8 cellular contexts compared by ENCODE assay signal in the genomic region with DNA sequence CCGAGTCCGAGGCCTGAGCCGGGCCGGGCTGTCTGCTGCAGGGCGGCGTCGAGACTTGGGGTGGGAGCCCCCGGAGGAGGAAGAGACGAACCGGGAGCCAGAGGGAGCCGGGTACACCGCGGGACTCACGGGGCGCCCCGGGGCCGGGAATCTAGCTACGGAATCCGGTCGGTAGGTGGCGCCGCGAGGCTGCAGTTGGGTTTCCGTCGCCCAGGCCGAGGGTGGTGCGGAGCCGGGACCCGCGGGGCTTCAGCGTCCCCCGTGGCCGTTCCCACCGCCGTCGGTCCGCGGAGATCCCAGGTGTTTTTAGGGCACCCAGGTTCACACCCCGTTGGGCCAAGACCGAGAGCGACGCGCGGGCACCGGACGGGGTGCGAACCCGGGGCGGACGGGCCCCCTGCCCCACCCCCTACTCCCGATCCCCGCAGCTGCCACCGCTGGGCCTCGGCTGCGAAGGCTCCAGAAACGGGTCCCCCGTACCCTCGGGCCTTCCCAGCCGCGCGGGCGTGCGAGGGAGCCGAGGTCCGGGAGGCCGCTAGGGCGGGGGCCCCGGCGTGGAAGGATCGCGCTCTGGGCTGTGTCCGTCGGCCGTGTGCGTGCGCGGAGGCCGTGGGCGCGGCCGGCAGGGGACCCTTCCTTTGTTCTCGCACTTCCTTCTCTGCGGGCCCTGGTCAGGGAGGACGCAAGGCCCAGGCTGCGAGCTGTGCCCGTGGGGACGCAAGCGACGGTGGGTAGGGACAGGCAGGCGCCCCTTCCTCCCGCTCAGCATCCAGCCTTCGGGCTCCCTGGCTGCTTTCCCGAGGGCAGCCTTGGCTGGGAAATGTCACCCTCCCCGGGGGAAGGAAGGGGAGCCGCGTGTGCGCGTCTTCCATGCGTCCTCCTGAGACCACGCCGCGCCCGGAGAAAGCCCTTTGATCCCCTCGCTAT.
DNase-seq lines count a peak whose midpoint lies in the region; ATAC-seq and TF ChIP-seq lines count a peak whose summit lies in the region.

No MANE protein-coding gene starts in this region.

- peaks cover 36% of the 10 kb centered on the region for H3K27me3 Mint-ChIP-seq in activated T-cell treated with anti-CD3 and anti-CD28 coated beads, Interleukin-2, amount 50 U/mL, for 72 hours (ENCODE audit: low read depth)
- peaks cover 9 to 59% (median 43%) of the 10 kb centered on the region in 5 donors for H3K27me3 Mint-ChIP-seq in naive thymus-derived CD8-positive, alpha-beta T cell

- no peak overlapping the region for H3K27ac Mint-ChIP-seq in activated T-cell treated with anti-CD3 and anti-CD28 coated beads, Interleukin-2, amount 50 U/mL, for 72 hours
- H3K27ac Mint-ChIP-seq in naive thymus-derived CD8-positive, alpha-beta T cell, result no peak overlapping the region
- H3K27ac Mint-ChIP-seq in stimulated activated effector memory CD8-positive, alpha-beta T cell treated with anti-CD3 and anti-CD28 coated beads, Interleukin-12 subunit alpha, Interleukin-12 subunit beta, amount 100 ng/mL, for 72 hours, result no peak overlapping the region

- TF ChIP-seq CTCF in OCI-LY7 (conservative IDR thresholded peaks at IDR 0.05; ENCODE audit: low read length) (peak; percentile 83), fibroblast of mammary gland (conservative IDR thresholded peaks at IDR 0.05; ENCODE audit: control insufficient read depth, insufficient read depth, low read depth, low read length) (peak; percentile 61)

- no peaks in the 10 kb centered on the region for H3K36me3 ChIP-seq in OCI-LY7 (ENCODE audit: insufficient read depth, low read length)

- H2AFZ ChIP-seq in OCI-LY7 (ENCODE audit: low read length), result peak overlapping the region; percentile 87

- H4K20me1 ChIP-seq in OCI-LY7 (ENCODE audit: insufficient read depth, low read length), result no peaks in the 10 kb centered on the region

- H3K4me1 Mint-ChIP-seq in activated T-cell treated with anti-CD3 and anti-CD28 coated beads, Interleukin-2, amount 50 U/mL, for 72 hours (ENCODE audit: low read depth), result peaks cover 21% of the 10 kb centered on the region
- H3K4me1 Mint-ChIP-seq in naive thymus-derived CD8-positive, alpha-beta T cell, result peaks cover 11 to 23% (median 15%) of the 10 kb centered on the region in 4 donors
- H3K4me1 Mint-ChIP-seq in stimulated activated effector memory CD8-positive, alpha-beta T cell treated with anti-CD3 and anti-CD28 coated beads, Interleukin-12 subunit alpha, Interleukin-12 subunit beta, amount 100 ng/mL, for 72 hours, result peaks cover 25% of the 10 kb centered on the region

- H3K36me3 Mint-ChIP-seq in activated T-cell treated with anti-CD3 and anti-CD28 coated beads, Interleukin-2, amount 50 U/mL, for 72 hours (ENCODE audit: insufficient read depth in 2 of 2), result peaks cover 0 to 6% of the 10 kb centered on the region in 2 donors
- H3K36me3 Mint-ChIP-seq in naive thymus-derived CD8-positive, alpha-beta T cell, result no peaks in the 10 kb centered on the region
- no peaks in the 10 kb centered on the region for H3K36me3 Mint-ChIP-seq in stimulated activated effector memory CD8-positive, alpha-beta T cell treated with anti-CD3 and anti-CD28 coated beads, Interleukin-12 subunit alpha, Interleukin-12 subunit beta, amount 100 ng/mL, for 72 hours

- ATAC-seq in activated T-cell treated with anti-CD3 and anti-CD28 coated beads, Interleukin-2, amount 50 U/mL, for 72 hours (replicated peaks in 1 of 2), result peak; percentile 78 to 84
- ATAC-seq in naive thymus-derived CD8-positive, alpha-beta T cell, result peak; percentile 87 to 90
- ATAC-seq in stimulated activated effector memory CD8-positive, alpha-beta T cell treated with anti-CD3 and anti-CD28 coated beads, Interleukin-12 subunit alpha, Interleukin-12 subunit beta, amount 100 ng/mL, for 72 hours, result peak; percentile 82

- BruUV-seq in OCI-LY7 (replicated peaks; lab: Mats Ljungman, UMichigan), result no TSS peak

- H3K4me3 ChIP-seq in OCI-LY7 (ENCODE audit: low read depth, low read length, poor library complexity, severe bottlenecking) (peak overlapping the region; percentile 60), fibroblast of mammary gland (ENCODE audit: control insufficient read depth, low read depth, low read length) (peak overlapping the region; percentile 53)

- CTCF ChIA-PET in OCI-LY7 (lab: Charles Lee; ENCODE audit: unreplicated experiment), result interaction anchor here (0.6 kb wide), 1 partner anchor 23 kb away, joined by 4 read pairs; no protein-coding TSS in a partner anchor

- POLR2A ChIA-PET in OCI-LY7 (lab: Charles Lee), result no interaction called here
- POLR2A ChIA-PET in naive thymus-derived CD8-positive, alpha-beta T cell (lab: Charles Lee), result no interaction called here

- no peaks in the 10 kb centered on the region for H3K79me2 ChIP-seq in OCI-LY7 (ENCODE audit: insufficient read depth, low read depth, low read length)

- intact Hi-C loops in OCI-LY7 (cut with micrococcal nuclease; ENCODE audit: unreplicated experiment), result loop anchor here (2.0 to 5.0 kb wide), 5 partner anchors 224 to 1084 kb away; a partner anchor contains a TSS

- no peaks in the 10 kb centered on the region for H3K9me3 ChIP-seq in OCI-LY7 (ENCODE audit: low read length)

- peak overlapping the region; percentile 79 for H3K4me2 ChIP-seq in OCI-LY7 (ENCODE audit: low read length)

- peak overlapping the region; percentile 83 to 90 for H3K4me3 Mint-ChIP-seq in activated T-cell treated with anti-CD3 and anti-CD28 coated beads, Interleukin-2, amount 50 U/mL, for 72 hours
- H3K4me3 Mint-ChIP-seq in naive thymus-derived CD8-positive, alpha-beta T cell, result peak overlapping the region; percentile 63 to 84 (median 70)
- H3K4me3 Mint-ChIP-seq in stimulated activated effector memory CD8-positive, alpha-beta T cell treated with anti-CD3 and anti-CD28 coated beads, Interleukin-12 subunit alpha, Interleukin-12 subunit beta, amount 100 ng/mL, for 72 hours, result peak overlapping the region; percentile 78

- peaks cover 21% of the 10 kb centered on the region for H3K4me1 ChIP-seq in OCI-LY7 (ENCODE audit: insufficient read depth, low read length, poor library complexity, severe bottlenecking)

- no peak overlapping the region for H3K27ac ChIP-seq in OCI-LY7 (ENCODE audit: low read depth, low read length, poor library complexity, severe bottlenecking)

- H3K9me3 Mint-ChIP-seq in activated T-cell treated with anti-CD3 and anti-CD28 coated beads, Interleukin-2, amount 50 U/mL, for 72 hours, result peaks cover 0 to 3% of the 10 kb centered on the region in 2 donors
- H3K9me3 Mint-ChIP-seq in naive thymus-derived CD8-positive, alpha-beta T cell, result no peaks in the 10 kb centered on the region
- no peaks in the 10 kb centered on the region for H3K9me3 Mint-ChIP-seq in stimulated activated effector memory CD8-positive, alpha-beta T cell treated with anti-CD3 and anti-CD28 coated beads, Interleukin-12 subunit alpha, Interleukin-12 subunit beta, amount 100 ng/mL, for 72 hours

- peak; percentile 72 to 82 for DNase-seq in NCI-H2081 (lab: John Stamatoyannopoulos, UW)
- no peak for DNase-seq in NCI-H2081 treated with DMSO at 0.1 percent for 48 hours (lab: John Stamatoyannopoulos, UW)
- DNase-seq in HT1080 (ENCODE audit: low read depth), result peak; percentile 58
- DNase-seq in OCI-LY7 (ENCODE audit: low spot score), result peak; percentile 84
- DNase-seq in activated T-cell treated with anti-CD3 and anti-CD28 coated beads, Interleukin-2, amount 50 U/mL, for 72 hours, result peak; percentile 81 to 82
- DNase-seq in fibroblast of mammary gland (ENCODE audit: low read depth), result peak; percentile 57
- DNase-seq in naive thymus-derived CD8-positive, alpha-beta T cell, result peak; percentile 47 to 84 (median 70)
- peak; percentile 80 to 84 for DNase-seq in stimulated activated effector memory CD8-positive, alpha-beta T cell treated with anti-CD3 and anti-CD28 coated beads, Interleukin-12 subunit alpha, Interleukin-12 subunit beta, amount 100 ng/mL, for 72 hours (ENCODE audit: low spot score in 2 of 2)

- no peaks in the 10 kb centered on the region for H3K9me2 ChIP-seq in OCI-LY7 (ENCODE audit: insufficient read depth, low read length)
